Comparison of ENCODE assay signal across 8 cellular contexts in the genomic region with DNA sequence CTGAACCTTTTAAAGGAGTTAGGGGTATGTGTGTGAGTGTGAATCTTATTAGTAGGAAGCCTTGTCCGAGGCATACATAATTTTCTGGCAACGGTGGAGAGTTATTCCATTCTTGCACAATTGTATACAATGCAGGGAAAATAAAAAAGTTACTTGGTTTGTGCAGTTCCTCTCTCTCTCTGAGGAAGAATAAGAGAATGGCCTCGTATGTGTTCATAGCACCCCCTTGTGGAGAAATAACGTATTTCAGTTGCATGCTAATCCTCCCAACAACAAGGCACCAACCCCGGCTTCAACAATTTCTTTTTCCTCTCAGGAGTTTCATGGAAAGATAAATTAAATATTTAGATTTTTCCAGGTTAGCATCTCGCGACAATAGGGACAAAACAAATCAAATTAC. TPM values are rescaled to one million over a fixed set of nuclear protein-coding genes. Genes with fewer than 3 reads are reported as not detected.
DNase-seq lines count a peak whose midpoint lies in the region; ATAC-seq and TF ChIP-seq lines count a peak whose summit lies in the region.

No MANE protein-coding gene starts in this region.

- peak; percentile 71 for ATAC-seq in HG02759 (IDR thresholded peaks at IDR 0.05; ENCODE audit: unreplicated experiment)
- ATAC-seq in GM21381 (IDR thresholded peaks at IDR 0.05; ENCODE audit: unreplicated experiment), result no peak
- no peak for ATAC-seq in HG02610 (IDR thresholded peaks at IDR 0.05; ENCODE audit: unreplicated experiment)

- DNase-seq in AG09309 (ENCODE audit: low read depth), result no peak
- peak; percentile 13 for DNase-seq in GM10248 (ENCODE audit: extremely low spot score)
- peak; percentile 27 for DNase-seq in NCI-H82 treated with DMSO at 0.1 percent for 48 hours (lab: John Stamatoyannopoulos, UW; ENCODE audit: unreplicated experiment)
- DNase-seq in effector CD4-positive, alpha-beta T cell, result peak; percentile 7
- peak; percentile 56 for DNase-seq in mucosa of gallbladder (ENCODE audit: low spot score)

- TF ChIP-seq CTCF in AG09309 (IDR thresholded peaks at IDR 0.05; ENCODE audit: control insufficient read depth, insufficient read depth, low read depth, low read length, missing control alignments) (peak; percentile 66), GM10248 (IDR thresholded peaks at IDR 0.05; ENCODE audit: control extremely low read depth, extremely low read depth, low read depth, missing control alignments) (peak; percentile 41)

- POLR2A ChIA-PET in GM10248 (lab: Yijun Ruan, JAX), result no interaction called here

- H3K4me3 ChIP-seq in AG09309 (ENCODE audit: control insufficient read depth, low read depth, low read length), result no peak overlapping the region

- CTCF ChIA-PET in GM10248 (lab: Yijun Ruan, JAX), result interaction anchor here (0.9 to 3.0 kb wide), 4 partner anchors 9 to 617 kb away, joined by 3 to 19 read pairs (median 4); no protein-coding TSS in a partner anchor

RNA-seq across cellular contexts. Expression of a gene that starts 33.7 kb away (rescaled TPM):
- total RNA-seq in mucosa of gallbladder, result 9.4 TPM
